1 cellular context compared by ENCODE assay signal in the genomic region with DNA sequence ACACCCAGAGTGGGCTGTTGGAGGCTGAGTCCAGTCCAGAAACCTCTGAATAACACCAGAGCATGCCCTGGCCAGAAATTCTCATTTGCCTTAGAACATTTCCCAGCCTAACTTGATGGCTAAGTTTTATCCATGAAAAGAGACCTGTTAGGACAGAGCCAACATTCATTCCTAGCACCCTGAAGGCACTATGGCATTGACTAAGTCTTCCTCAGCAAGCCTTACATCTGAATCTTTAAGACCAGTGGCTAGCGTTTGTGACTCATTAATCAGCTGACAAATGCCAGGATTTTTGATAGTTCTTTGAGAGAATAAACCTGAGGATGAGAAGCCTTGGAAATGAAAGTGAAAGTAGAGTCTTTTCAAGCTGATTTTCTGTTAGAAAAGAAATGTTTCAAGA.
TF ChIP-seq lines count a peak whose summit lies in the region.

No MANE protein-coding gene starts in this region.

TF ChIP-seq in GM12878, 131 proteins besides CTCF, POLR2A, EP300 and RAD21 (continued from another document):
- TF ChIP-seq BCL3 (IDR thresholded peaks at IDR 0.05; ENCODE audit: borderline replicate concordance, insufficient read depth, low read depth, low read length, poor library complexity, severe bottlenecking), result no peak
- TF ChIP-seq GABPA (IDR thresholded peaks at IDR 0.05; ENCODE audit: low read depth), result no peak
- TF ChIP-seq HDAC2 (IDR thresholded peaks at IDR 0.05), result no peak
- no peak for TF ChIP-seq KLF5 (IDR thresholded peaks at IDR 0.05; ENCODE audit: partially characterized antibody)
- TF ChIP-seq MYB (IDR thresholded peaks at IDR 0.05; ENCODE audit: borderline replicate concordance, low read depth, low read length), result no peak
- TF ChIP-seq, protein P1, sequence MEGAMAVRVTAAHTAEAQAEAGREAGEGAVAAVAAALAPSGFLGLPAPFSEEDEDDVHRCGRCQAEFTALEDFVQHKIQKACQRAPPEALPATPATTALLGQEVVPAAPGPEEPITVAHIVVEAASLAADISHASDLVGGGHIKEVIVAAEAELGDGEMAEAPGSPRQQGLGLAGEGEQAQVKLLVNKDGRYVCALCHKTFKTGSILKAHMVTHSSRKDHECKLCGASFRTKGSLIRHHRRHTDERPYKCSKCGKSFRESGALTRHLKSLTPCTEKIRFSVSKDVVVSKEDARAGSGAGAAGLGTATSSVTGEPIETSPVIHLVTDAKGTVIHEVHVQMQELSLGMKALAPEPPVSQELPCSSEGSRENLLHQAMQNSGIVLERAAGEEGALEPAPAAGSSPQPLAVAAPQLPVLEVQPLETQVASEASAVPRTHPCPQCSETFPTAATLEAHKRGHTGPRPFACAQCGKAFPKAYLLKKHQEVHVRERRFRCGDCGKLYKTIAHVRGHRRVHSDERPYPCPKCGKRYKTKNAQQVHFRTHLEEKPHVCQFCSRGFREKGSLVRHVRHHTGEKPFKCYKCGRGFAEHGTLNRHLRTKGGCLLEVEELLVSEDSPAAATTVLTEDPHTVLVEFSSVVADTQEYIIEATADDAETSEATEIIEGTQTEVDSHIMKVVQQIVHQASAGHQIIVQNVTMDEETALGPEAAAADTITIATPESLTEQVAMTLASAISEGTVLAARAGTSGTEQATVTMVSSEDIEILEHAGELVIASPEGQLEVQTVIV (IDR thresholded peaks at IDR 0.05; ENCODE audit: borderline replicate concordance, partially characterized antibody), result no peak
- TF ChIP-seq CBX3 (IDR thresholded peaks at IDR 0.05; ENCODE audit: borderline replicate concordance, low read depth), result no peak
- TF ChIP-seq BRCA1 (IDR thresholded peaks at IDR 0.05; ENCODE audit: low read depth, low read length), result no peak
- TF ChIP-seq, protein P2, sequence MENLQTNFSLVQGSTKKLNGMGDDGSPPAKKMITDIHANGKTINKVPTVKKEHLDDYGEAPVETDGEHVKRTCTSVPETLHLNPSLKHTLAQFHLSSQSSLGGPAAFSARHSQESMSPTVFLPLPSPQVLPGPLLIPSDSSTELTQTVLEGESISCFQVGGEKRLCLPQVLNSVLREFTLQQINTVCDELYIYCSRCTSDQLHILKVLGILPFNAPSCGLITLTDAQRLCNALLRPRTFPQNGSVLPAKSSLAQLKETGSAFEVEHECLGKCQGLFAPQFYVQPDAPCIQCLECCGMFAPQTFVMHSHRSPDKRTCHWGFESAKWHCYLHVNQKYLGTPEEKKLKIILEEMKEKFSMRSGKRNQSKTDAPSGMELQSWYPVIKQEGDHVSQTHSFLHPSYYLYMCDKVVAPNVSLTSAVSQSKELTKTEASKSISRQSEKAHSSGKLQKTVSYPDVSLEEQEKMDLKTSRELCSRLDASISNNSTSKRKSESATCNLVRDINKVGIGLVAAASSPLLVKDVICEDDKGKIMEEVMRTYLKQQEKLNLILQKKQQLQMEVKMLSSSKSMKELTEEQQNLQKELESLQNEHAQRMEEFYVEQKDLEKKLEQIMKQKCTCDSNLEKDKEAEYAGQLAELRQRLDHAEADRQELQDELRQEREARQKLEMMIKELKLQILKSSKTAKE (IDR thresholded peaks at IDR 0.05; ENCODE audit: low read depth, poor library complexity, severe bottlenecking), result no peak
- TF ChIP-seq SMAD5 (IDR thresholded peaks at IDR 0.05; ENCODE audit: low read depth), result no peak
- TF ChIP-seq ZBTB40 (IDR thresholded peaks at IDR 0.05; ENCODE audit: borderline replicate concordance), result no peak
- TF ChIP-seq TCF12 (IDR thresholded peaks at IDR 0.05; ENCODE audit: low read depth, low read length), result no peak
- no peak for TF ChIP-seq TAF1 (IDR thresholded peaks at IDR 0.05; ENCODE audit: borderline replicate concordance, low read depth, low read length)
- TF ChIP-seq, protein P3, sequence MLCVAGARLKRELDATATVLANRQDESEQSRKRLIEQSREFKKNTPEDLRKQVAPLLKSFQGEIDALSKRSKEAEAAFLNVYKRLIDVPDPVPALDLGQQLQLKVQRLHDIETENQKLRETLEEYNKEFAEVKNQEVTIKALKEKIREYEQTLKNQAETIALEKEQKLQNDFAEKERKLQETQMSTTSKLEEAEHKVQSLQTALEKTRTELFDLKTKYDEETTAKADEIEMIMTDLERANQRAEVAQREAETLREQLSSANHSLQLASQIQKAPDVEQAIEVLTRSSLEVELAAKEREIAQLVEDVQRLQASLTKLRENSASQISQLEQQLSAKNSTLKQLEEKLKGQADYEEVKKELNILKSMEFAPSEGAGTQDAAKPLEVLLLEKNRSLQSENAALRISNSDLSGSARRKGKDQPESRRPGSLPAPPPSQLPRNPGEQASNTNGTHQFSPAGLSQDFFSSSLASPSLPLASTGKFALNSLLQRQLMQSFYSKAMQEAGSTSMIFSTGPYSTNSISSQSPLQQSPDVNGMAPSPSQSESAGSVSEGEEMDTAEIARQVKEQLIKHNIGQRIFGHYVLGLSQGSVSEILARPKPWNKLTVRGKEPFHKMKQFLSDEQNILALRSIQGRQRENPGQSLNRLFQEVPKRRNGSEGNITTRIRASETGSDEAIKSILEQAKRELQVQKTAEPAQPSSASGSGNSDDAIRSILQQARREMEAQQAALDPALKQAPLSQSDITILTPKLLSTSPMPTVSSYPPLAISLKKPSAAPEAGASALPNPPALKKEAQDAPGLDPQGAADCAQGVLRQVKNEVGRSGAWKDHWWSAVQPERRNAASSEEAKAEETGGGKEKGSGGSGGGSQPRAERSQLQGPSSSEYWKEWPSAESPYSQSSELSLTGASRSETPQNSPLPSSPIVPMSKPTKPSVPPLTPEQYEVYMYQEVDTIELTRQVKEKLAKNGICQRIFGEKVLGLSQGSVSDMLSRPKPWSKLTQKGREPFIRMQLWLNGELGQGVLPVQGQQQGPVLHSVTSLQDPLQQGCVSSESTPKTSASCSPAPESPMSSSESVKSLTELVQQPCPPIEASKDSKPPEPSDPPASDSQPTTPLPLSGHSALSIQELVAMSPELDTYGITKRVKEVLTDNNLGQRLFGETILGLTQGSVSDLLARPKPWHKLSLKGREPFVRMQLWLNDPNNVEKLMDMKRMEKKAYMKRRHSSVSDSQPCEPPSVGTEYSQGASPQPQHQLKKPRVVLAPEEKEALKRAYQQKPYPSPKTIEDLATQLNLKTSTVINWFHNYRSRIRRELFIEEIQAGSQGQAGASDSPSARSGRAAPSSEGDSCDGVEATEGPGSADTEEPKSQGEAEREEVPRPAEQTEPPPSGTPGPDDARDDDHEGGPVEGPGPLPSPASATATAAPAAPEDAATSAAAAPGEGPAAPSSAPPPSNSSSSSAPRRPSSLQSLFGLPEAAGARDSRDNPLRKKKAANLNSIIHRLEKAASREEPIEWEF (IDR thresholded peaks at IDR 0.05; ENCODE audit: insufficient replicate concordance, low read depth, low read length), result no peak
- no peak for TF ChIP-seq YY1 (IDR thresholded peaks at IDR 0.05; ENCODE audit: low read depth, low read length)
- TF ChIP-seq, protein P4, sequence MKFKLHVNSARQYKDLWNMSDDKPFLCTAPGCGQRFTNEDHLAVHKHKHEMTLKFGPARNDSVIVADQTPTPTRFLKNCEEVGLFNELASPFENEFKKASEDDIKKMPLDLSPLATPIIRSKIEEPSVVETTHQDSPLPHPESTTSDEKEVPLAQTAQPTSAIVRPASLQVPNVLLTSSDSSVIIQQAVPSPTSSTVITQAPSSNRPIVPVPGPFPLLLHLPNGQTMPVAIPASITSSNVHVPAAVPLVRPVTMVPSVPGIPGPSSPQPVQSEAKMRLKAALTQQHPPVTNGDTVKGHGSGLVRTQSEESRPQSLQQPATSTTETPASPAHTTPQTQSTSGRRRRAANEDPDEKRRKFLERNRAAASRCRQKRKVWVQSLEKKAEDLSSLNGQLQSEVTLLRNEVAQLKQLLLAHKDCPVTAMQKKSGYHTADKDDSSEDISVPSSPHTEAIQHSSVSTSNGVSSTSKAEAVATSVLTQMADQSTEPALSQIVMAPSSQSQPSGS (IDR thresholded peaks at IDR 0.05; ENCODE audit: low read length), result no peak
